2 cellular contexts compared by ENCODE assay signal in genomic region chr11:62193954-62194353, GRCh38.
TF ChIP-seq lines count a peak whose summit lies in the region.

No MANE protein-coding gene starts in this region.

TF ChIP-seq in K562, 482 proteins besides CTCF, POLR2A, EP300 and RAD21 (continued from another document):
- TF ChIP-seq MIER1 (IDR thresholded peaks at IDR 0.05; ENCODE audit: low read depth) (peak; percentile 89), REST (CRISPR knock-in tag; IDR thresholded peaks at IDR 0.05; ENCODE audit: low read depth) (peak; percentile 80), UBTF (IDR thresholded peaks at IDR 0.05; ENCODE audit: borderline replicate concordance in 1 of 2, low read depth in 2 of 2, low read length in 2 of 2) (no peak), EHMT2 (IDR thresholded peaks at IDR 0.05) (peak; percentile 93), TEAD4 (IDR thresholded peaks at IDR 0.05; ENCODE audit: low read length) (peak; percentile 76), TEAD4 (CRISPR knock-in tag; IDR thresholded peaks at IDR 0.05; ENCODE audit: borderline replicate concordance) (peak; percentile 79; the same call in 1 of the 2 replicates), CBFB (CRISPR knock-in tag; IDR thresholded peaks at IDR 0.05) (no peak), TEAD2 (tag; IDR thresholded peaks at IDR 0.05) (0 out of 2 replicates have a peak, but pooled peaks have one; percentile 52)

TF ChIP-seq in liver, 16 proteins besides CTCF, POLR2A, EP300 and RAD21:
- peak; percentile 93 for TF ChIP-seq REST (IDR thresholded peaks at IDR 0.05)
- no peak for TF ChIP-seq FOXA2 (IDR thresholded peaks at IDR 0.05)
